ENCODE assay signal across 2 cellular contexts in the genomic region with DNA sequence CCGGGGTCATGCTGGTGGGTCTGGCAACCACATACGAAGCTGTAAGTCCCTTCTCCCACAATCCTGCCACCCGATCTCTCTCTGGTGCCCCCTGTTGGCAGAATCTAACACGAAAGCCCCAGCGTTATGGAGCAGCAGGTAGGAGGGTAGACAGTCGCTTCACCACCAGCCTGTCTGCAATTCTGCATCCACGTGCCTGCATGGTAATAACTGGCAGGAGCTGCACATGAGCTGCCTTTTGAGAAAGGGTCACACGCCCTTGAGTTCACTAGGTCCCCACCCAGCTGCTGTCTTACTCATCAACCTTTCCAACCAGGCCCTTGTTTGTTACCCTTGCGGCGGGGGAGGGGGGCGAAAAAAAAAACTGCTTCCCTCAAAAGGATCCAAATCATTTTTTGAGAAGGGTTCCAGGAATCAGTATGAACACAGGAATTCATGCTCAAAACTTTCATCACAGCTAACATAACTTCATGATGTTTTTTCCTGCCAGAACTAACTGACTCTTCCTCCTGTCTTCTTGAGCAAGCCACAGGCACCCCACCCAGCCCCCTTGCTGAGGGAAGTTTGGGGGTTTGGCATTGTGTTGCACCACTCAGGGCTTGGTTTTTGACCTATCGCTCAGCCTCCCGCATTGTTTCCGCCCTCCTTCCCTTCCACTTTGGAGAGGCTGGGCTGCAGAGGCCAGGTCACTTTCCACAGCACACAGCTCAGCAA.
TF ChIP-seq lines count a peak whose summit lies in the region.

No MANE protein-coding gene starts in this region.

TF ChIP-seq in GM23338, 12 proteins besides CTCF, POLR2A, EP300 and RAD21:
- TF ChIP-seq, protein P1, sequence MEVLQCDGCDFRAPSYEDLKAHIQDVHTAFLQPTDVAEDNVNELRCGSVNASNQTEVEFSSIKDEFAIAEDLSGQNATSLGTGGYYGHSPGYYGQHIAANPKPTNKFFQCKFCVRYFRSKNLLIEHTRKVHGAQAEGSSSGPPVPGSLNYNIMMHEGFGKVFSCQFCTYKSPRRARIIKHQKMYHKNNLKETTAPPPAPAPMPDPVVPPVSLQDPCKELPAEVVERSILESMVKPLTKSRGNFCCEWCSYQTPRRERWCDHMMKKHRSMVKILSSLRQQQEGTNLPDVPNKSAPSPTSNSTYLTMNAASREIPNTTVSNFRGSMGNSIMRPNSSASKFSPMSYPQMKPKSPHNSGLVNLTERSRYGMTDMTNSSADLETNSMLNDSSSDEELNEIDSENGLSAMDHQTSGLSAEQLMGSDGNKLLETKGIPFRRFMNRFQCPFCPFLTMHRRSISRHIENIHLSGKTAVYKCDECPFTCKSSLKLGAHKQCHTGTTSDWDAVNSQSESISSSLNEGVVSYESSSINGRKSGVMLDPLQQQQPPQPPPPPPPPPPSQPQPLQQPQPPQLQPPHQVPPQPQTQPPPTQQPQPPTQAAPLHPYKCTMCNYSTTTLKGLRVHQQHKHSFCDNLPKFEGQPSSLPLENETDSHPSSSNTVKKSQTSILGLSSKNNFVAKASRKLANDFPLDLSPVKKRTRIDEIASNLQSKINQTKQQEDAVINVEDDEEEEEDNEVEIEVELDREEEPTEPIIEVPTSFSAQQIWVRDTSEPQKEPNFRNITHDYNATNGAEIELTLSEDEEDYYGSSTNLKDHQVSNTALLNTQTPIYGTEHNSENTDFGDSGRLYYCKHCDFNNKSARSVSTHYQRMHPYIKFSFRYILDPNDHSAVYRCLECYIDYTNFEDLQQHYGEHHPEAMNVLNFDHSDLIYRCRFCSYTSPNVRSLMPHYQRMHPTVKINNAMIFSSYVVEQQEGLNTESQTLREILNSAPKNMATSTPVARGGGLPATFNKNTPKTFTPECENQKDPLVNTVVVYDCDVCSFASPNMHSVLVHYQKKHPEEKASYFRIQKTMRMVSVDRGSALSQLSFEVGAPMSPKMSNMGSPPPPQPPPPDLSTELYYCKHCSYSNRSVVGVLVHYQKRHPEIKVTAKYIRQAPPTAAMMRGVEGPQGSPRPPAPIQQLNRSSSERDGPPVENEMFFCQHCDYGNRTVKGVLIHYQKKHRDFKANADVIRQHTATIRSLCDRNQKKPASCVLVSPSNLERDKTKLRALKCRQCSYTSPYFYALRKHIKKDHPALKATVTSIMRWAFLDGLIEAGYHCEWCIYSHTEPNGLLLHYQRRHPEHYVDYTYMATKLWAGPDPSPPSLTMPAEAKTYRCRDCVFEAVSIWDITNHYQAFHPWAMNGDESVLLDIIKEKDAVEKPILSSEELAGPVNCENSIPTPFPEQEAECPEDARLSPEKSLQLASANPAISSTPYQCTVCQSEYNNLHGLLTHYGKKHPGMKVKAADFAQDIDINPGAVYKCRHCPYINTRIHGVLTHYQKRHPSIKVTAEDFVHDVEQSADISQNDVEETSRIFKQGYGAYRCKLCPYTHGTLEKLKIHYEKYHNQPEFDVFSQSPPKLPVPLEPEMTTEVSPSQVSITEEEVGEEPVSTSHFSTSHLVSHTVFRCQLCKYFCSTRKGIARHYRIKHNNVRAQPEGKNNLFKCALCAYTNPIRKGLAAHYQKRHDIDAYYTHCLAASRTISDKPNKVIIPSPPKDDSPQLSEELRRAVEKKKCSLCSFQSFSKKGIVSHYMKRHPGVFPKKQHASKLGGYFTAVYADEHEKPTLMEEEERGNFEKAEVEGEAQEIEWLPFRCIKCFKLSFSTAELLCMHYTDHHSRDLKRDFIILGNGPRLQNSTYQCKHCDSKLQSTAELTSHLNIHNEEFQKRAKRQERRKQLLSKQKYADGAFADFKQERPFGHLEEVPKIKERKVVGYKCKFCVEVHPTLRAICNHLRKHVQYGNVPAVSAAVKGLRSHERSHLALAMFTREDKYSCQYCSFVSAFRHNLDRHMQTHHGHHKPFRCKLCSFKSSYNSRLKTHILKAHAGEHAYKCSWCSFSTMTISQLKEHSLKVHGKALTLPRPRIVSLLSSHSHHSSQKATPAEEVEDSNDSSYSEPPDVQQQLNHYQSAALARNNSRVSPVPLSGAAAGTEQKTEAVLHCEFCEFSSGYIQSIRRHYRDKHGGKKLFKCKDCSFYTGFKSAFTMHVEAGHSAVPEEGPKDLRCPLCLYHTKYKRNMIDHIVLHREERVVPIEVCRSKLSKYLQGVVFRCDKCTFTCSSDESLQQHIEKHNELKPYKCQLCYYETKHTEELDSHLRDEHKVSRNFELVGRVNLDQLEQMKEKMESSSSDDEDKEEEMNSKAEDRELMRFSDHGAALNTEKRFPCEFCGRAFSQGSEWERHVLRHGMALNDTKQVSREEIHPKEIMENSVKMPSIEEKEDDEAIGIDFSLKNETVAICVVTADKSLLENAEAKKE (CRISPR knock-in tag; IDR thresholded peaks at IDR 0.05): no peak
- TF ChIP-seq STAT1 (IDR thresholded peaks at IDR 0.05; ENCODE audit: unreplicated experiment) (no peak), POLR2AphosphoS5 (IDR thresholded peaks at IDR 0.05; ENCODE audit: low read depth) (no peak)
- TF ChIP-seq, protein P2, sequence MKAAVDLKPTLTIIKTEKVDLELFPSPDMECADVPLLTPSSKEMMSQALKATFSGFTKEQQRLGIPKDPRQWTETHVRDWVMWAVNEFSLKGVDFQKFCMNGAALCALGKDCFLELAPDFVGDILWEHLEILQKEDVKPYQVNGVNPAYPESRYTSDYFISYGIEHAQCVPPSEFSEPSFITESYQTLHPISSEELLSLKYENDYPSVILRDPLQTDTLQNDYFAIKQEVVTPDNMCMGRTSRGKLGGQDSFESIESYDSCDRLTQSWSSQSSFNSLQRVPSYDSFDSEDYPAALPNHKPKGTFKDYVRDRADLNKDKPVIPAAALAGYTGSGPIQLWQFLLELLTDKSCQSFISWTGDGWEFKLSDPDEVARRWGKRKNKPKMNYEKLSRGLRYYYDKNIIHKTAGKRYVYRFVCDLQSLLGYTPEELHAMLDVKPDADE (IDR thresholded peaks at IDR 0.05): no peak
TF ChIP-seq in GM23338: peak in this region for 0.

TF ChIP-seq in GM12878, 131 proteins besides CTCF, POLR2A, EP300 and RAD21:
- TF ChIP-seq IRF4 (IDR thresholded peaks at IDR 0.05; ENCODE audit: low read depth, low read length) (0 out of 2 replicates have a peak, but pooled peaks have one; percentile 10), SMC3 (IDR thresholded peaks at IDR 0.05; ENCODE audit: borderline replicate concordance, low read length) (peak; percentile 46; the same call in 1 of the 2 replicates), EGR1 (IDR thresholded peaks at IDR 0.05; ENCODE audit: borderline replicate concordance in 1 of 2, low read depth in 2 of 2, low read length in 2 of 2) (no peak), WRNIP1 (IDR thresholded peaks at IDR 0.05; ENCODE audit: borderline replicate concordance, low read depth, low read length) (no peak)
